In the genomic region with DNA sequence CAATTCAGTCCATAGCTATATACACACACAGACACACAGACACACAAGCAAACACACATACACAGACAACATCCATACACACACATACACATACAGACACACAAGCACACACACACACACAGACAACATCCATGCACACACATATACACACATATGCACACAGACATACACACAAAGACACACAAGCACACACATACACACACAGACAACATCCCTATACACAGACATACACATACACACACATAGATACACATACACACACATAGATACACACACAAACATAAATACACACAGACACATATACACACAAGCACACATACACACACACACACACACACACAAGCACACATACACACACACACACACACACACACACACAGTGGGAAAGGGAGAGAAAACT, we compare ENCODE assay signal across 15 cellular contexts.
A peak's percentile ranks its signal among the peaks of the same experiment; 100 is the strongest.
DNase-seq lines count a peak whose midpoint lies in the region; ATAC-seq, FAIRE-seq and TF ChIP-seq lines count a peak whose summit lies in the region.
"Had no signal": no experiment of that assay in that cellular context is flagged by ENCODE, and none has a peak within 500 bp of the region (broad histone marks: within the 10 kb centered on the region; RNA-seq: fewer than 3 reads in every experiment).

No MANE protein-coding gene starts in this region.

- no TSS peak for BruUV-seq in GM12878 (replicated peaks; lab: Mats Ljungman, UMichigan)

- H4K12ac ChIP-seq in trophoblast cell (ENCODE audit: low read depth, low read length), result no peak overlapping the region

- H3K27ac ChIP-seq in HEK293 (ENCODE audit: extremely low read depth, low read depth, low read length), result no peak overlapping the region
- H3K27ac ChIP-seq in GM12878 (ENCODE audit: control insufficient read depth, insufficient read depth), result no peak overlapping the region
- no peak overlapping the region for H3K27ac ChIP-seq in trophoblast cell (ENCODE audit: low read depth, low read length)
- no peak overlapping the region for H3K27ac ChIP-seq in WERI-Rb-1
- H3K27ac ChIP-seq: BLaER1 treated with 17β-estradiol and CSF1 and Interleukin-3, amounts not matched to agents 10 nM and 100 nM had no signal

- no peak overlapping the region for H2BK120ac ChIP-seq in trophoblast cell (ENCODE audit: insufficient read depth, low read length, poor library complexity)

- H3K27me3 ChIP-seq in GM12878 (replicated peaks in 1 of 2; ENCODE audit: control insufficient read depth in 2 of 2, insufficient read depth in 2 of 2, low read length in 1 of 2) (no peaks in the 10 kb centered on the region), trophoblast cell (ENCODE audit: insufficient read depth, low read length) (no peaks in the 10 kb centered on the region), WERI-Rb-1 (ENCODE audit: insufficient read depth, low read depth, severe bottlenecking) (no peaks in the 10 kb centered on the region)
- H3K27me3 ChIP-seq: BLaER1 treated with 17β-estradiol and CSF1 and Interleukin-3, amounts not matched to agents 10 nM and 100 nM had no signal

- FAIRE-seq in GM12891 (lab: Jason Lieb, UNC), result peak; percentile 87
- FAIRE-seq in GM12878 (lab: Jason Lieb, UNC), result no peak

- H3K18ac ChIP-seq in trophoblast cell (ENCODE audit: low read length), result no peak overlapping the region

- H2AK5ac ChIP-seq in trophoblast cell (ENCODE audit: low read length), result no peak overlapping the region

- intact Hi-C loops in GM12878 (cut with micrococcal nuclease; ENCODE audit: unreplicated experiment), result no loop called here

- SMC1A ChIA-PET in GM12878 (lab: Charles Lee; ENCODE audit: uncharacterized antibody, unreplicated experiment), result no interaction called here

- TF ChIP-seq CTCF in HEK293 (tag by site-specific recombination; IDR thresholded peaks at IDR 0.05), result no peak
- no peak for TF ChIP-seq CTCF in GM12878 (IDR thresholded peaks at IDR 0.05 in 2 of 3, conservative IDR thresholded peaks at IDR 0.05 in 1 of 3; ENCODE audit: control insufficient read depth in 2 of 3, extremely low read depth in 1 of 3, insufficient read depth in 1 of 3, low read depth in 3 of 3, low read length in 3 of 3)
- no peak for TF ChIP-seq CTCF in WERI-Rb-1 (IDR thresholded peaks at IDR 0.05; ENCODE audit: low read depth, low read length)

- H2AFZ ChIP-seq in GM12878 (ENCODE audit: control insufficient read depth, low read depth, low read length) (no peak overlapping the region), trophoblast cell (ENCODE audit: insufficient read depth, low read length, poor library complexity) (no peak overlapping the region)
- H2AFZ ChIP-seq: GM23338 had no signal

- H4K20me1 ChIP-seq in GM12878 (ENCODE audit: control insufficient read depth, insufficient read depth), result no peaks in the 10 kb centered on the region
- H4K20me1 ChIP-seq: BLaER1 treated with 17β-estradiol and CSF1 and Interleukin-3, amounts not matched to agents 10 nM and 100 nM had no signal

- no peak overlapping the region for H2BK12ac ChIP-seq in trophoblast cell (ENCODE audit: low read length)

- H3K79me1 ChIP-seq in trophoblast cell (ENCODE audit: low read length), result no peaks in the 10 kb centered on the region

- no peak for TF ChIP-seq EP300 in GM12878 (IDR thresholded peaks at IDR 0.05; ENCODE audit: borderline replicate concordance in 1 of 2, control insufficient read depth in 1 of 2, low read depth in 2 of 2, low read length in 2 of 2)

- TF ChIP-seq POLR2A in GM12891 (IDR thresholded peaks at IDR 0.05; ENCODE audit: low read depth, low read length), result no peak
- TF ChIP-seq POLR2A in GM12878 (IDR thresholded peaks at IDR 0.05; ENCODE audit: low read depth, low read length), result no peak

- no peak overlapping the region for H2BK5ac ChIP-seq in trophoblast cell (ENCODE audit: low read depth, low read length, poor library complexity)

- no peaks in the 10 kb centered on the region for H3K4me1 ChIP-seq in HEK293 (ENCODE audit: control insufficient read depth, insufficient read depth, low read length)
- H3K4me1 ChIP-seq in GM12878 (ENCODE audit: control insufficient read depth, insufficient read depth, low read length), result no peaks in the 10 kb centered on the region
- H3K4me1 ChIP-seq in trophoblast cell (ENCODE audit: control insufficient read depth in 1 of 2, insufficient read depth in 2 of 2, low read length in 2 of 2), result no peaks in the 10 kb centered on the region
- H3K4me1 ChIP-seq: BLaER1 treated with 17β-estradiol and CSF1 and Interleukin-3, amounts not matched to agents 10 nM and 100 nM had no signal

- in situ Hi-C loops in GM12878 (cut with MboI), result no loop called here

- H3K14ac ChIP-seq in trophoblast cell (ENCODE audit: low read length), result no peak overlapping the region

- H3K79me2 ChIP-seq in GM12878 (ENCODE audit: control insufficient read depth, insufficient read depth, low read length), result no peaks in the 10 kb centered on the region
- no peaks in the 10 kb centered on the region for H3K79me2 ChIP-seq in trophoblast cell (ENCODE audit: control insufficient read depth, insufficient read depth, low read length, poor library complexity)

- H3K9me3 ChIP-seq in HEK293 (ENCODE audit: control insufficient read depth, insufficient read depth, low read depth, low read length) (no peaks in the 10 kb centered on the region), GM12878 (replicated peaks; ENCODE audit: control insufficient read depth, insufficient read depth, low read length) (no peaks in the 10 kb centered on the region), trophoblast cell (ENCODE audit: insufficient read depth, low read depth, low read length) (peaks cover 2% of the 10 kb centered on the region), WERI-Rb-1 (ENCODE audit: severe bottlenecking) (no peaks in the 10 kb centered on the region)
- H3K9me3 ChIP-seq: BLaER1 treated with 17β-estradiol and CSF1 and Interleukin-3, amounts not matched to agents 10 nM and 100 nM had no signal

- TF ChIP-seq RAD21 in GM12878 (IDR thresholded peaks at IDR 0.05; ENCODE audit: insufficient read depth, low read depth, low read length), result no peak

- H3K36me3 ChIP-seq in HEK293 (ENCODE audit: control insufficient read depth in 2 of 2, insufficient read depth in 1 of 2, low read length in 2 of 2) (no peaks in the 10 kb centered on the region), GM12878 (ENCODE audit: control insufficient read depth in 2 of 2, insufficient read depth in 2 of 2, low read length in 1 of 2) (no peaks in the 10 kb centered on the region), trophoblast cell (ENCODE audit: control insufficient read depth in 1 of 2, insufficient read depth in 2 of 2, low read length in 2 of 2) (no peaks in the 10 kb centered on the region), WERI-Rb-1 (no peaks in the 10 kb centered on the region)
- H3K36me3 ChIP-seq: BLaER1 treated with 17β-estradiol and CSF1 and Interleukin-3, amounts not matched to agents 10 nM and 100 nM had no signal

- no peak overlapping the region for H4K91ac ChIP-seq in trophoblast cell (ENCODE audit: low read depth, low read length)

- H3K4ac ChIP-seq in trophoblast cell (ENCODE audit: low read depth, low read length), result no peak overlapping the region

- peak overlapping the region; percentile 73 for H3K23ac ChIP-seq in trophoblast cell (ENCODE audit: low read length)

- H3K4me3 ChIP-seq in HEK293 (ENCODE audit: low read depth, low read length) (no peak overlapping the region), GM12878 (no peak overlapping the region), trophoblast cell (ENCODE audit: low read depth, low read length) (no peak overlapping the region), WERI-Rb-1 (ENCODE audit: low read depth, low read length) (no peak overlapping the region)
- H3K4me3 ChIP-seq: BLaER1 treated with 17β-estradiol and CSF1 and Interleukin-3, amounts not matched to agents 10 nM and 100 nM; GM23338 had no signal

- DNase-seq in GM12891 (ENCODE audit: insufficient read length, low spot score) (no peak), GM12878 (ENCODE audit: low read depth, low spot score) (no peak), trophoblast cell (no peak), NCI-H2029 treated with DMSO at 0.1 percent for 48 hours (lab: John Stamatoyannopoulos, UW) (no peak), WERI-Rb-1 (no peak)
- DNase-seq: Calu3; CD8-positive, alpha-beta T cell; DMS53; DND-41; EL; H7 had no signal

- RAD21 ChIA-PET in GM12878 (lab: Charles Lee; ENCODE audit: unreplicated experiment), result no interaction called here

- no peak for ATAC-seq in GM12878
- ATAC-seq: CD8-positive, alpha-beta T cell; GM23338; HCT116 had no signal

- CTCF ChIA-PET in HEK293 (lab: Yijun Ruan, JAX), result no interaction called here
- CTCF ChIA-PET in GM12878 (lab: Yijun Ruan, JAX), result no interaction called here

- H3K9ac ChIP-seq in GM12878 (ENCODE audit: control insufficient read depth, insufficient read depth, low read length) (no peak overlapping the region), trophoblast cell (ENCODE audit: low read length) (no peak overlapping the region)
- H3K9ac ChIP-seq: BLaER1 treated with 17β-estradiol and CSF1 and Interleukin-3, amounts not matched to agents 10 nM and 100 nM had no signal

- H4K8ac ChIP-seq in trophoblast cell (ENCODE audit: low read depth, low read length), result no peak overlapping the region

- H3K4me2 ChIP-seq in GM12878 (ENCODE audit: control insufficient read depth, insufficient read depth), result no peak overlapping the region
- no peak overlapping the region for H3K4me2 ChIP-seq in trophoblast cell (ENCODE audit: low read length)
- H3K4me2 ChIP-seq: BLaER1 treated with 17β-estradiol and CSF1 and Interleukin-3, amounts not matched to agents 10 nM and 100 nM; GM23338 had no signal

- POLR2A ChIA-PET in HEK293 (lab: Yijun Ruan, JAX), result no interaction called here
- POLR2A ChIA-PET in GM12878 (lab: Charles Lee), result interaction anchor here (0.6 kb wide), 1 partner anchor 9 kb away, joined by 3 read pairs; no protein-coding TSS in a partner anchor

TF ChIP-seq in GM12891, 5 proteins besides CTCF, POLR2A, EP300 and RAD21 (continues in another document):
- TF ChIP-seq POU2F2 (IDR thresholded peaks at IDR 0.05; ENCODE audit: low read depth, low read length), result no peak
- no peak for TF ChIP-seq PAX5 (IDR thresholded peaks at IDR 0.05; ENCODE audit: insufficient read depth, low read length, severe bottlenecking)
- no peak for TF ChIP-seq POLR2AphosphoS5 (IDR thresholded peaks at IDR 0.05; ENCODE audit: low read depth, low read length)
- no peak for TF ChIP-seq SPI1 (IDR thresholded peaks at IDR 0.05; ENCODE audit: low read depth, low read length)

TF ChIP-seq in GM12878, 131 proteins besides CTCF, POLR2A, EP300 and RAD21:
- TF ChIP-seq, protein P1, sequence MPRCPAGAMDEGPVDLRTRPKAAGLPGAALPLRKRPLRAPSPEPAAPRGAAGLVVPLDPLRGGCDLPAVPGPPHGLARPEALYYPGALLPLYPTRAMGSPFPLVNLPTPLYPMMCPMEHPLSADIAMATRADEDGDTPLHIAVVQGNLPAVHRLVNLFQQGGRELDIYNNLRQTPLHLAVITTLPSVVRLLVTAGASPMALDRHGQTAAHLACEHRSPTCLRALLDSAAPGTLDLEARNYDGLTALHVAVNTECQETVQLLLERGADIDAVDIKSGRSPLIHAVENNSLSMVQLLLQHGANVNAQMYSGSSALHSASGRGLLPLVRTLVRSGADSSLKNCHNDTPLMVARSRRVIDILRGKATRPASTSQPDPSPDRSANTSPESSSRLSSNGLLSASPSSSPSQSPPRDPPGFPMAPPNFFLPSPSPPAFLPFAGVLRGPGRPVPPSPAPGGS (IDR thresholded peaks at IDR 0.05; ENCODE audit: borderline replicate concordance, insufficient read depth, low read depth, low read length, poor library complexity, severe bottlenecking), result peak; percentile 27
- TF ChIP-seq POLR2AphosphoS2 (IDR thresholded peaks at IDR 0.05; ENCODE audit: low read depth, low read length), result no peak
